In the genomic region with DNA sequence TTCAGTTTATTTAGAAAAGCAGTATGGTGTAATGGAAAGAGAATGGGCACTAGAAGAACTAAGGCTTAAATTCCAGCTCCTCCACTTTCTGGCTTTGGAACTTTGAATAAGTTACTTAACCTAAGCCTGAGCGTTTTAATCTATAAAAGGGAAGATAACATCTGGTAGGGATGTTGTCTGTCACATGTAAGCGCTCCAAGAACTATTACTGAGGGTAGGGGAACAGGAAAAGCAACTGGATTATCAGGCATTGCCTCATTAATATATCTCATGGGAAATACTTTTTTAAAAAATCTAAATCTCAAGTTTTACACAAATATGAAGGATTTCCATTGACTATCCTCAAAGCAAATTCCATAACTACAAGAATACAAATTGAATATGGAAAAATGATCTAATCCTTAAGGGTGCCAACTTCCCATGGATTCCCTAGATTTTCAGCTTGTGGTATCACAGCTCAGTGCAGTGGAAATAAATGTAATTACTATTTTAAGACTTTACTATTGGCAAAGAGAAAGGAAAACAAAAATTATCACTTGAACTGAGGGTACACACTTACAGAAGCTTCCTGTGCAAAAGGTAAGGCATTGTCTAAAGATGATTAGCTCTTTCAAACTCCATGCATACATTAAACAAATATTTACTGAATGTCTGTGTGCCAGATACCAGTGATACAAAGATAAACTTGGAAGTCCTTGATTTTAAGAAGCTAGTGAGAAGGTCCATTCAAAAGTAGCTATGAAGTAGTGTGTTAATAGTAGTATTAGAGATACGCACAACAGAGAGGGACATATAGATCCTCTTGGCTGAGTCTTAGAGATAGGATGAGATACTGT, we compare ENCODE assay signal across 1 cellular context.
TF ChIP-seq lines count a peak whose summit lies in the region.

No MANE protein-coding gene starts in this region.

TF ChIP-seq in SK-N-SH, 30 proteins besides CTCF, POLR2A, EP300 and RAD21 (continued from another document):
- no peak for TF ChIP-seq CHD2 (IDR thresholded peaks at IDR 0.05; ENCODE audit: low read length, partially characterized antibody)
- no peak for TF ChIP-seq YY1 (IDR thresholded peaks at IDR 0.05; ENCODE audit: low read depth)
- TF ChIP-seq RXRA (IDR thresholded peaks at IDR 0.05; ENCODE audit: borderline replicate concordance, low read depth) = no peak
TF ChIP-seq in SK-N-SH: peak in this region for 0.
